1 cellular context compared by ENCODE assay signal in genomic region chr17:77512062-77512946, GRCh38.
A peak's percentile ranks its signal among the peaks of the same experiment; 100 is the strongest.
TF ChIP-seq lines count a peak whose summit lies in the region.

No MANE protein-coding gene starts in this region.

TF ChIP-seq in HepG2, 621 proteins besides CTCF, POLR2A, EP300 and RAD21 (continued from another document and continues in another):
- TF ChIP-seq AHDC1 (CRISPR knock-in tag; IDR thresholded peaks at IDR 0.05; ENCODE audit: borderline replicate concordance): peak; percentile 95
- TF ChIP-seq NFIC (IDR thresholded peaks at IDR 0.05; ENCODE audit: low read length): peak; percentile 95
- no peak for TF ChIP-seq ZSCAN30 (CRISPR knock-in tag; IDR thresholded peaks at IDR 0.05)
- peak; percentile 98; the same call in 1 of the 2 replicates for TF ChIP-seq ZBTB20 (CRISPR knock-in tag; IDR thresholded peaks at IDR 0.05; ENCODE audit: borderline replicate concordance, low read depth)
- TF ChIP-seq NR2F2 (IDR thresholded peaks at IDR 0.05; ENCODE audit: borderline replicate concordance, low read depth): peak; percentile 100
- peak; percentile 100 for TF ChIP-seq GATAD2A (CRISPR knock-in tag; IDR thresholded peaks at IDR 0.05)
- TF ChIP-seq GTF2F1 (IDR thresholded peaks at IDR 0.05; ENCODE audit: low read length): no peak
- no peak for TF ChIP-seq ZNF563 (CRISPR knock-in tag; IDR thresholded peaks at IDR 0.05)
- TF ChIP-seq TFAP4 (IDR thresholded peaks at IDR 0.05; ENCODE audit: borderline replicate concordance, low read depth): peak; percentile 94
- no peak for TF ChIP-seq FOXO4 (CRISPR knock-in tag; conservative IDR thresholded peaks at IDR 0.05)
- TF ChIP-seq ZBTB7B (CRISPR knock-in tag; IDR thresholded peaks at IDR 0.05): peak; percentile 83
- TF ChIP-seq TFE3 (CRISPR knock-in tag; IDR thresholded peaks at IDR 0.05): peak; percentile 77
- TF ChIP-seq HOXA7 (CRISPR knock-in tag; IDR thresholded peaks at IDR 0.05): no peak
- TF ChIP-seq BCL6 (CRISPR knock-in tag; IDR thresholded peaks at IDR 0.05): peak; percentile 93
- TF ChIP-seq ZHX2 (IDR thresholded peaks at IDR 0.05; ENCODE audit: low read depth): no peak
- TF ChIP-seq ZHX2 (CRISPR knock-in tag; IDR thresholded peaks at IDR 0.05; ENCODE audit: borderline replicate concordance): no peak
- TF ChIP-seq ZNF670 (CRISPR knock-in tag; IDR thresholded peaks at IDR 0.05; ENCODE audit: borderline replicate concordance): no peak
- no peak for TF ChIP-seq ZNF709 (CRISPR knock-in tag; IDR thresholded peaks at IDR 0.05)
- no peak for TF ChIP-seq SOX6 (IDR thresholded peaks at IDR 0.05)
- TF ChIP-seq SOX6 (CRISPR knock-in tag; IDR thresholded peaks at IDR 0.05): peak; percentile 97
- TF ChIP-seq ELF3 (CRISPR knock-in tag; IDR thresholded peaks at IDR 0.05): peak; percentile 99
- TF ChIP-seq ARNT2 (CRISPR knock-in tag; IDR thresholded peaks at IDR 0.05; ENCODE audit: low read depth): 0 out of 2 replicates have a peak, but pooled peaks have one; percentile 53
- TF ChIP-seq MEIS1 (CRISPR knock-in tag; IDR thresholded peaks at IDR 0.05; ENCODE audit: borderline replicate concordance): no peak; the same call in 1 of the 2 replicates
- TF ChIP-seq ZBTB43 (CRISPR knock-in tag; conservative IDR thresholded peaks at IDR 0.05): 0 out of 2 replicates have a peak, but pooled peaks have one; percentile 47
- TF ChIP-seq SALL2 (CRISPR knock-in tag; IDR thresholded peaks at IDR 0.05): peak; percentile 63; the same call in 1 of the 2 replicates
- peak; percentile 96 for TF ChIP-seq IRF2 (CRISPR knock-in tag; IDR thresholded peaks at IDR 0.05)
- TF ChIP-seq MLXIP (CRISPR knock-in tag; IDR thresholded peaks at IDR 0.05; ENCODE audit: borderline replicate concordance): no peak
- no peak for TF ChIP-seq ZBTB8A (CRISPR knock-in tag; IDR thresholded peaks at IDR 0.05; ENCODE audit: borderline replicate concordance, low read depth)
- peak; percentile 69; the same call in 1 of the 2 replicates for TF ChIP-seq YEATS2 (CRISPR knock-in tag; IDR thresholded peaks at IDR 0.05; ENCODE audit: borderline replicate concordance)
- TF ChIP-seq ZNF672 (CRISPR knock-in tag; IDR thresholded peaks at IDR 0.05): no peak
- TF ChIP-seq CERS6 (CRISPR knock-in tag; IDR thresholded peaks at IDR 0.05): no peak
- no peak for TF ChIP-seq PCBP2 (optimal IDR thresholded peaks at IDR 0.05; ENCODE audit: low read depth, low read length, poor library complexity, severe bottlenecking)
- TF ChIP-seq TEAD2 (CRISPR knock-in tag; IDR thresholded peaks at IDR 0.05): no peak
- TF ChIP-seq TCF7 (IDR thresholded peaks at IDR 0.05; ENCODE audit: low read depth): peak; percentile 95
- TF ChIP-seq RORA (CRISPR knock-in tag; IDR thresholded peaks at IDR 0.05): 0 out of 2 replicates have a peak, but pooled peaks have one; percentile 81
- TF ChIP-seq STAG1 (CRISPR knock-in tag; IDR thresholded peaks at IDR 0.05): peak; percentile 9; the same call in 1 of the 2 replicates
- TF ChIP-seq ZBTB25 (CRISPR knock-in tag; IDR thresholded peaks at IDR 0.05): peak; percentile 96
- TF ChIP-seq ZMAT3 (CRISPR knock-in tag; conservative IDR thresholded peaks at IDR 0.05): 0 out of 2 replicates have a peak, but pooled peaks have one; percentile 50
